In genomic region chr16:68466174-68466573, GRCh38 we compare ENCODE assay signal across 26 cellular contexts. TPM values are rescaled to one million over a fixed set of nuclear protein-coding genes. Genes with fewer than 3 reads are reported as not detected.
"Had no signal": no experiment of that assay in that cellular context is flagged by ENCODE, and none has a peak within 500 bp of the region (broad histone marks: within the 10 kb centered on the region; RNA-seq: fewer than 3 reads in every experiment).

No MANE protein-coding gene starts in this region.

- H3K27ac Mint-ChIP-seq: stimulated activated effector memory CD8-positive, alpha-beta T cell treated with anti-CD3 and anti-CD28 coated beads, Interleukin-12 subunit alpha, Interleukin-12 subunit beta, amount 100 ng/mL, for 72 hours; stimulated activated naive CD8-positive, alpha-beta T cell treated with anti-CD3 and anti-CD28 coated beads, Interleukin-15, Interleukin-2, amounts not matched to agents 100 ng/mL and 50 ng/mL, for 24 hours had no signal

- H3K9me3 ChIP-seq: left lung, pancreas, prostate gland, sigmoid colon, suprapubic skin, thoracic aorta, tibial artery, upper lobe of right lung had no signal

- H3K4me1 ChIP-seq: prostate gland, sigmoid colon had no signal

- H3K4me3 Mint-ChIP-seq: naive thymus-derived CD8-positive, alpha-beta T cell; nephron; neural crest cell; stimulated activated effector memory CD8-positive, alpha-beta T cell treated with anti-CD3 and anti-CD28 coated beads, Interleukin-12 subunit alpha, Interleukin-12 subunit beta, amount 100 ng/mL, for 72 hours; stimulated activated naive CD8-positive, alpha-beta T cell treated with anti-CD3 and anti-CD28 coated beads, Interleukin-15, Interleukin-2, amounts not matched to agents 100 ng/mL and 50 ng/mL, for 24 hours had no signal

- H3K27me3 Mint-ChIP-seq: stimulated activated naive CD8-positive, alpha-beta T cell treated with anti-CD3 and anti-CD28 coated beads, Interleukin-15, Interleukin-2, amounts not matched to agents 100 ng/mL and 50 ng/mL, for 24 hours had no signal

- ATAC-seq: left cardiac atrium; left lung; lower lobe of right lung; naive thymus-derived CD8-positive, alpha-beta T cell; pancreas; right cardiac atrium; stimulated activated effector memory CD8-positive, alpha-beta T cell treated with anti-CD3 and anti-CD28 coated beads, Interleukin-12 subunit alpha, Interleukin-12 subunit beta, amount 100 ng/mL, for 72 hours; upper lobe of right lung had no signal

- DNase-seq: kidney glomerular epithelial cell; left cardiac atrium; lower lobe of right lung; mammary epithelial cell; mesenchymal stem cell; naive thymus-derived CD8-positive, alpha-beta T cell; nucleus accumbens; pancreas; retina; right cardiac atrium; sigmoid colon; small intestine; spleen; stimulated activated CD4-positive, alpha-beta T cell treated with anti-CD3 and anti-CD28 coated beads, Interleukin-4, amount 100 ng/mL, for 24 hours; stimulated activated naive CD4-positive, alpha-beta T cell; tibial artery; trophoblast cell; upper lobe of right lung had no signal

- H3K9me3 Mint-ChIP-seq: neural crest cell; stimulated activated effector memory CD8-positive, alpha-beta T cell treated with anti-CD3 and anti-CD28 coated beads, Interleukin-12 subunit alpha, Interleukin-12 subunit beta, amount 100 ng/mL, for 72 hours; stimulated activated naive CD8-positive, alpha-beta T cell treated with anti-CD3 and anti-CD28 coated beads, Interleukin-15, Interleukin-2, amounts not matched to agents 100 ng/mL and 50 ng/mL, for 24 hours had no signal

- H3K4me3 ChIP-seq: left lung, lower lobe of right lung, pancreas, prostate gland, sigmoid colon, spleen, suprapubic skin, thoracic aorta, tibial artery, upper lobe of right lung had no signal

- H3K36me3 ChIP-seq: left lung, lower lobe of right lung, pancreas, prostate gland, sigmoid colon, spleen, suprapubic skin, thoracic aorta, tibial artery, upper lobe of right lung had no signal

- H3K27me3 ChIP-seq: left lung, pancreas, sigmoid colon, spleen, tibial artery, upper lobe of right lung had no signal

- H3K4me1 Mint-ChIP-seq: neural crest cell had no signal

- H3K27ac ChIP-seq: left lung, lower lobe of right lung, pancreas, prostate gland, sigmoid colon, spleen, suprapubic skin, thoracic aorta, tibial artery, upper lobe of right lung had no signal

RNA-seq across cellular contexts. Expression of gene SMPD3, which starts 17.9 kb away (rescaled TPM):
- total RNA-seq: mammary epithelial cell had no signal
